In the genomic region with DNA sequence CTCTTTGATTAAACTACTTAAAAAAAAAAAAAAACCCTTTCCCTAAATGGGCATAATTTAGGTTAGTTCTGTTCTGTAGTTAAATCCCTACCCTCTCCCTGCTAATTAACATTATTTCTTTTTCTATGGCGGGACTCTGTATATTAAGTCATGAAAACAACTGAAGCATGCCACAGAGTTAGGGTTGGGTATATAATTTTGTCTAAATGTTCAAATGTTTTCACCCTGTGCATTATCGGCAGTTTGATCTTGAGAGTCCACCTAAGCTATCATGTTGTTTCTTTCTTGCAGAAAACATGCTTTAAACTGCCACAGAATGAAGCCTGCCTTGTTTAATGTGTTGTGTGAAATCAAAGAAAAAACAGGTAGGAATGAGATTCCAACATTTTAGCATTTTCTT, we compare ENCODE assay signal across 1 cellular context.
TF ChIP-seq lines count a peak whose summit lies in the region.

No MANE protein-coding gene starts in this region.

TF ChIP-seq in GM23338, 12 proteins besides CTCF, POLR2A, EP300 and RAD21:
- TF ChIP-seq, protein P1, sequence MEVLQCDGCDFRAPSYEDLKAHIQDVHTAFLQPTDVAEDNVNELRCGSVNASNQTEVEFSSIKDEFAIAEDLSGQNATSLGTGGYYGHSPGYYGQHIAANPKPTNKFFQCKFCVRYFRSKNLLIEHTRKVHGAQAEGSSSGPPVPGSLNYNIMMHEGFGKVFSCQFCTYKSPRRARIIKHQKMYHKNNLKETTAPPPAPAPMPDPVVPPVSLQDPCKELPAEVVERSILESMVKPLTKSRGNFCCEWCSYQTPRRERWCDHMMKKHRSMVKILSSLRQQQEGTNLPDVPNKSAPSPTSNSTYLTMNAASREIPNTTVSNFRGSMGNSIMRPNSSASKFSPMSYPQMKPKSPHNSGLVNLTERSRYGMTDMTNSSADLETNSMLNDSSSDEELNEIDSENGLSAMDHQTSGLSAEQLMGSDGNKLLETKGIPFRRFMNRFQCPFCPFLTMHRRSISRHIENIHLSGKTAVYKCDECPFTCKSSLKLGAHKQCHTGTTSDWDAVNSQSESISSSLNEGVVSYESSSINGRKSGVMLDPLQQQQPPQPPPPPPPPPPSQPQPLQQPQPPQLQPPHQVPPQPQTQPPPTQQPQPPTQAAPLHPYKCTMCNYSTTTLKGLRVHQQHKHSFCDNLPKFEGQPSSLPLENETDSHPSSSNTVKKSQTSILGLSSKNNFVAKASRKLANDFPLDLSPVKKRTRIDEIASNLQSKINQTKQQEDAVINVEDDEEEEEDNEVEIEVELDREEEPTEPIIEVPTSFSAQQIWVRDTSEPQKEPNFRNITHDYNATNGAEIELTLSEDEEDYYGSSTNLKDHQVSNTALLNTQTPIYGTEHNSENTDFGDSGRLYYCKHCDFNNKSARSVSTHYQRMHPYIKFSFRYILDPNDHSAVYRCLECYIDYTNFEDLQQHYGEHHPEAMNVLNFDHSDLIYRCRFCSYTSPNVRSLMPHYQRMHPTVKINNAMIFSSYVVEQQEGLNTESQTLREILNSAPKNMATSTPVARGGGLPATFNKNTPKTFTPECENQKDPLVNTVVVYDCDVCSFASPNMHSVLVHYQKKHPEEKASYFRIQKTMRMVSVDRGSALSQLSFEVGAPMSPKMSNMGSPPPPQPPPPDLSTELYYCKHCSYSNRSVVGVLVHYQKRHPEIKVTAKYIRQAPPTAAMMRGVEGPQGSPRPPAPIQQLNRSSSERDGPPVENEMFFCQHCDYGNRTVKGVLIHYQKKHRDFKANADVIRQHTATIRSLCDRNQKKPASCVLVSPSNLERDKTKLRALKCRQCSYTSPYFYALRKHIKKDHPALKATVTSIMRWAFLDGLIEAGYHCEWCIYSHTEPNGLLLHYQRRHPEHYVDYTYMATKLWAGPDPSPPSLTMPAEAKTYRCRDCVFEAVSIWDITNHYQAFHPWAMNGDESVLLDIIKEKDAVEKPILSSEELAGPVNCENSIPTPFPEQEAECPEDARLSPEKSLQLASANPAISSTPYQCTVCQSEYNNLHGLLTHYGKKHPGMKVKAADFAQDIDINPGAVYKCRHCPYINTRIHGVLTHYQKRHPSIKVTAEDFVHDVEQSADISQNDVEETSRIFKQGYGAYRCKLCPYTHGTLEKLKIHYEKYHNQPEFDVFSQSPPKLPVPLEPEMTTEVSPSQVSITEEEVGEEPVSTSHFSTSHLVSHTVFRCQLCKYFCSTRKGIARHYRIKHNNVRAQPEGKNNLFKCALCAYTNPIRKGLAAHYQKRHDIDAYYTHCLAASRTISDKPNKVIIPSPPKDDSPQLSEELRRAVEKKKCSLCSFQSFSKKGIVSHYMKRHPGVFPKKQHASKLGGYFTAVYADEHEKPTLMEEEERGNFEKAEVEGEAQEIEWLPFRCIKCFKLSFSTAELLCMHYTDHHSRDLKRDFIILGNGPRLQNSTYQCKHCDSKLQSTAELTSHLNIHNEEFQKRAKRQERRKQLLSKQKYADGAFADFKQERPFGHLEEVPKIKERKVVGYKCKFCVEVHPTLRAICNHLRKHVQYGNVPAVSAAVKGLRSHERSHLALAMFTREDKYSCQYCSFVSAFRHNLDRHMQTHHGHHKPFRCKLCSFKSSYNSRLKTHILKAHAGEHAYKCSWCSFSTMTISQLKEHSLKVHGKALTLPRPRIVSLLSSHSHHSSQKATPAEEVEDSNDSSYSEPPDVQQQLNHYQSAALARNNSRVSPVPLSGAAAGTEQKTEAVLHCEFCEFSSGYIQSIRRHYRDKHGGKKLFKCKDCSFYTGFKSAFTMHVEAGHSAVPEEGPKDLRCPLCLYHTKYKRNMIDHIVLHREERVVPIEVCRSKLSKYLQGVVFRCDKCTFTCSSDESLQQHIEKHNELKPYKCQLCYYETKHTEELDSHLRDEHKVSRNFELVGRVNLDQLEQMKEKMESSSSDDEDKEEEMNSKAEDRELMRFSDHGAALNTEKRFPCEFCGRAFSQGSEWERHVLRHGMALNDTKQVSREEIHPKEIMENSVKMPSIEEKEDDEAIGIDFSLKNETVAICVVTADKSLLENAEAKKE (CRISPR knock-in tag; IDR thresholded peaks at IDR 0.05), result no peak
- TF ChIP-seq, protein P2, sequence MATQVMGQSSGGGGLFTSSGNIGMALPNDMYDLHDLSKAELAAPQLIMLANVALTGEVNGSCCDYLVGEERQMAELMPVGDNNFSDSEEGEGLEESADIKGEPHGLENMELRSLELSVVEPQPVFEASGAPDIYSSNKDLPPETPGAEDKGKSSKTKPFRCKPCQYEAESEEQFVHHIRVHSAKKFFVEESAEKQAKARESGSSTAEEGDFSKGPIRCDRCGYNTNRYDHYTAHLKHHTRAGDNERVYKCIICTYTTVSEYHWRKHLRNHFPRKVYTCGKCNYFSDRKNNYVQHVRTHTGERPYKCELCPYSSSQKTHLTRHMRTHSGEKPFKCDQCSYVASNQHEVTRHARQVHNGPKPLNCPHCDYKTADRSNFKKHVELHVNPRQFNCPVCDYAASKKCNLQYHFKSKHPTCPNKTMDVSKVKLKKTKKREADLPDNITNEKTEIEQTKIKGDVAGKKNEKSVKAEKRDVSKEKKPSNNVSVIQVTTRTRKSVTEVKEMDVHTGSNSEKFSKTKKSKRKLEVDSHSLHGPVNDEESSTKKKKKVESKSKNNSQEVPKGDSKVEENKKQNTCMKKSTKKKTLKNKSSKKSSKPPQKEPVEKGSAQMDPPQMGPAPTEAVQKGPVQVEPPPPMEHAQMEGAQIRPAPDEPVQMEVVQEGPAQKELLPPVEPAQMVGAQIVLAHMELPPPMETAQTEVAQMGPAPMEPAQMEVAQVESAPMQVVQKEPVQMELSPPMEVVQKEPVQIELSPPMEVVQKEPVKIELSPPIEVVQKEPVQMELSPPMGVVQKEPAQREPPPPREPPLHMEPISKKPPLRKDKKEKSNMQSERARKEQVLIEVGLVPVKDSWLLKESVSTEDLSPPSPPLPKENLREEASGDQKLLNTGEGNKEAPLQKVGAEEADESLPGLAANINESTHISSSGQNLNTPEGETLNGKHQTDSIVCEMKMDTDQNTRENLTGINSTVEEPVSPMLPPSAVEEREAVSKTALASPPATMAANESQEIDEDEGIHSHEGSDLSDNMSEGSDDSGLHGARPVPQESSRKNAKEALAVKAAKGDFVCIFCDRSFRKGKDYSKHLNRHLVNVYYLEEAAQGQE (IDR thresholded peaks at IDR 0.05; ENCODE audit: unreplicated experiment), result no peak
- TF ChIP-seq, protein P3, sequence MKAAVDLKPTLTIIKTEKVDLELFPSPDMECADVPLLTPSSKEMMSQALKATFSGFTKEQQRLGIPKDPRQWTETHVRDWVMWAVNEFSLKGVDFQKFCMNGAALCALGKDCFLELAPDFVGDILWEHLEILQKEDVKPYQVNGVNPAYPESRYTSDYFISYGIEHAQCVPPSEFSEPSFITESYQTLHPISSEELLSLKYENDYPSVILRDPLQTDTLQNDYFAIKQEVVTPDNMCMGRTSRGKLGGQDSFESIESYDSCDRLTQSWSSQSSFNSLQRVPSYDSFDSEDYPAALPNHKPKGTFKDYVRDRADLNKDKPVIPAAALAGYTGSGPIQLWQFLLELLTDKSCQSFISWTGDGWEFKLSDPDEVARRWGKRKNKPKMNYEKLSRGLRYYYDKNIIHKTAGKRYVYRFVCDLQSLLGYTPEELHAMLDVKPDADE (IDR thresholded peaks at IDR 0.05), result no peak
- TF ChIP-seq JUNB (IDR thresholded peaks at IDR 0.05; ENCODE audit: unreplicated experiment) (no peak), CREB1 (CRISPR knock-in tag; IDR thresholded peaks at IDR 0.05; ENCODE audit: low read depth) (no peak), EZH2phosphoT487 (IDR thresholded peaks at IDR 0.05; ENCODE audit: unreplicated experiment) (no peak), STAT1 (IDR thresholded peaks at IDR 0.05; ENCODE audit: unreplicated experiment) (no peak), EZH2 (IDR thresholded peaks at IDR 0.05; ENCODE audit: low read depth, unreplicated experiment) (no peak), POLR2AphosphoS5 (IDR thresholded peaks at IDR 0.05; ENCODE audit: low read depth) (no peak), ZNF114 (CRISPR knock-in tag; IDR thresholded peaks at IDR 0.05) (no peak), ZNF331 (CRISPR knock-in tag; IDR thresholded peaks at IDR 0.05; ENCODE audit: low read depth) (no peak), NANOG (IDR thresholded peaks at IDR 0.05; ENCODE audit: borderline replicate concordance) (no peak)
